In genomic region chr1:150515328-150516049, GRCh38 we compare ENCODE assay signal across 8 cellular contexts. TPM values are rescaled to one million over a fixed set of nuclear protein-coding genes. Genes with fewer than 3 reads are reported as not detected.
DNase-seq lines count a peak whose midpoint lies in the region; ATAC-seq and TF ChIP-seq lines count a peak whose summit lies in the region.

Gene FALEC, plus strand, starts transcription at chr1:150515752.

- no peak for TF ChIP-seq POLR2A in spleen (IDR thresholded peaks at IDR 0.05)

- H3K27me3 ChIP-seq in AG04450 (ENCODE audit: control insufficient read depth, insufficient read depth, low read length) (no peaks in the 10 kb centered on the region), spleen (replicated peaks in 1 of 7) (no peaks in the 10 kb centered on the region)

- 0 to 1% (median 1%) methylated on average over 40 to 54 of the region's 54 CpGs for WGBS in spleen, 5 donors

- H3K9me3 ChIP-seq in AG04450 (ENCODE audit: control insufficient read depth, insufficient read depth, low read length), result no peaks in the 10 kb centered on the region
- no peaks in the 10 kb centered on the region for H3K9me3 ChIP-seq in spleen

- POLR2A ChIA-PET in AG04450 (lab: Yijun Ruan, JAX), result interaction anchor here (0.5 to 2.1 kb wide), 11 partner anchors 8 to 64 kb away, joined by 3 to 12 read pairs (median 5); partner anchors contain the start of genes ECM1, MCL1 and TARS2

- CTCF ChIA-PET in AG04450 (lab: Charles Lee), result interaction anchor here (0.7 to 3.4 kb wide), 5 partner anchors 17 to 297 kb away, joined by 3 to 26 read pairs (median 5); no protein-coding TSS in a partner anchor

- DNase-seq in AG04450 (ENCODE audit: low read depth, low spot score), result peak; percentile 89
- peak; percentile 98 for DNase-seq in NCI-H2227 (lab: John Stamatoyannopoulos, UW; ENCODE audit: unreplicated experiment)
- peak; percentile 96 to 98 for DNase-seq in cardiac fibroblast (ENCODE audit: low read depth in 2 of 2)
- DNase-seq in inferior parietal cortex (ENCODE audit: extremely low spot score), result peak; percentile 95
- peak; percentile 99 for DNase-seq in spleen

- intact Hi-C loops in spleen (cut with DNase I; ENCODE audit: low total_unique reads), result no loop called here

- peaks cover 7 to 34% (median 20%) of the 10 kb centered on the region in 6 donors for H3K4me1 ChIP-seq in spleen

- peak; percentile 86 for ATAC-seq in GM18873 (IDR thresholded peaks at IDR 0.05; ENCODE audit: low FRiP score, unreplicated experiment)
- peak; percentile 91 for ATAC-seq in HG03139 (IDR thresholded peaks at IDR 0.05; ENCODE audit: unreplicated experiment)

- H3K36me3 ChIP-seq in spleen, result peaks cover 0 to 17% (median 0%) of the 10 kb centered on the region in 6 donors

- H3K4me3 ChIP-seq in AG04450 (ENCODE audit: low read depth, low read length) (peak within 1 kb of the TSS; percentile 66), WI38 (ENCODE audit: low read depth, low read length) (peak within 1 kb of the TSS; percentile 52), cardiac fibroblast (replicated peaks in 1 of 2; ENCODE audit: low read depth in 2 of 2, low read length in 2 of 2) (peak within 1 kb of the TSS; percentile 57), spleen (peak within 1 kb of the TSS; percentile 57 to 91 (median 64))

- TF ChIP-seq CTCF in AG04450 (IDR thresholded peaks at IDR 0.05; ENCODE audit: low read depth, low read length) (no peak), WI38 (IDR thresholded peaks at IDR 0.05; ENCODE audit: low read depth, low read length) (no peak), cardiac fibroblast (IDR thresholded peaks at IDR 0.05; ENCODE audit: low read depth, low read length) (no peak), spleen (IDR thresholded peaks at IDR 0.05 in 8 of 11, conservative IDR thresholded peaks at IDR 0.05 in 3 of 11) (peak in 5 of 11 experiments; percentile 14 to 41 (median 21))

- H3K27ac ChIP-seq in AG04450 (ENCODE audit: low read depth, low read length), result peak within 1 kb of the TSS; percentile 47
- H3K27ac ChIP-seq in spleen, result peak within 1 kb of the TSS; percentile 63 to 90 (median 80)

RNA-seq across cellular contexts. Expression of gene FALEC, which starts in this region (rescaled TPM):
- polyA plus RNA-seq in AG04450 (2011; rRNA removed) (not detected in 2 replicates), spleen (under 1 TPM in 2 of 3 donors, not detected in 1; 0.20 to 0.29 TPM)
- not detected in 2 replicates for polyA minus RNA-seq in AG04450 (2011; rRNA and poly(A)+ RNA removed)
- total RNA-seq in spleen, result 1 to 10 TPM in 1 of 7 donors, under 1 TPM in 1, not detected in 5; 0.97 to 1.9 TPM

Comparison
In these comparisons a context has a peak if more than half of its experiments do, and no peak if none do; other contexts are left out.
1. Peak in every context shown above with its lines: DNase-seq, ATAC-seq, H3K4me3 ChIP-seq and H3K27ac ChIP-seq.
2. Peak in DNase-seq, H3K4me3 ChIP-seq and H3K27ac ChIP-seq in AG04450; RNA of the gene not detected or under 1 TPM.